ENCODE assay signal across 12 cellular contexts in genomic region chrX:96453139-96453538, GRCh38.
DNase-seq lines count a peak whose midpoint lies in the region; ATAC-seq and TF ChIP-seq lines count a peak whose summit lies in the region.
"Had no signal": no experiment of that assay in that cellular context is flagged by ENCODE, and none has a peak within 500 bp of the region (broad histone marks: within the 10 kb centered on the region; RNA-seq: fewer than 3 reads in every experiment).

No MANE protein-coding gene starts in this region.

- H3K9me3 ChIP-seq in WERI-Rb-1 (ENCODE audit: severe bottlenecking) (no peaks in the 10 kb centered on the region), adrenal gland (replicated peaks in 1 of 3) (no peaks in the 10 kb centered on the region)
- H3K9me3 ChIP-seq: vagina had no signal

- TF ChIP-seq CTCF in Calu3 (IDR thresholded peaks at IDR 0.05; ENCODE audit: unreplicated experiment) (no peak), WERI-Rb-1 (IDR thresholded peaks at IDR 0.05; ENCODE audit: low read depth, low read length) (no peak), adrenal gland (IDR thresholded peaks at IDR 0.05) (no peak)

- BruUV-seq in Calu3 (replicated peaks; lab: Mats Ljungman, UMichigan): no TSS peak

- ATAC-seq in GM19395 (IDR thresholded peaks at IDR 0.05; ENCODE audit: unreplicated experiment) (peak; percentile 85), HG02870 (IDR thresholded peaks at IDR 0.05; ENCODE audit: unreplicated experiment) (peak; percentile 82), HG03575 (IDR thresholded peaks at IDR 0.05; ENCODE audit: extremely low read depth, insufficient number of reproducible peaks, low FRiP score, unreplicated experiment) (peak; percentile 84)

- H3K36me3 Mint-ChIP-seq in Calu3 (ENCODE audit: insufficient read depth, unreplicated experiment): no peaks in the 10 kb centered on the region
- no peaks in the 10 kb centered on the region for H3K36me3 Mint-ChIP-seq in activated T-helper 2 cell treated with anti-CD3 and anti-CD28 coated beads, Interferon-gamma antibody, Interleukin-2, Interleukin-4, amounts not matched to agents 10 μg/mL and 5 μg/mL and 100 μg/mL, durations not matched to agents 14 hours and 24 hours and 36 hours (ENCODE audit: low read depth)

- peak; percentile 24 for DNase-seq in Calu3
- DNase-seq in WERI-Rb-1: no peak
- DNase-seq in activated T-helper 2 cell treated with anti-CD3 and anti-CD28 coated beads, Interferon-gamma antibody, Interleukin-2, Interleukin-4, amounts not matched to agents 10 μg/mL and 5 μg/mL and 100 μg/mL, durations not matched to agents 14 hours and 24 hours and 36 hours (ENCODE audit: low spot score): no peak
- DNase-seq in adrenal gland: no peak
- no peak for DNase-seq in UCSD-AML1 (lab: John Stamatoyannopoulos, UW; ENCODE audit: unreplicated experiment)
- DNase-seq: erythroblast, NCI-H2107, posterior cingulate gyrus had no signal

- H3K27me3 ChIP-seq in WERI-Rb-1 (ENCODE audit: insufficient read depth, low read depth, severe bottlenecking) (peaks cover 37% of the 10 kb centered on the region), adrenal gland (no peaks in the 10 kb centered on the region)
- H3K27me3 ChIP-seq: vagina had no signal

- no peaks in the 10 kb centered on the region for H3K4me1 Mint-ChIP-seq in Calu3 (ENCODE audit: low read depth, unreplicated experiment)
- no peaks in the 10 kb centered on the region for H3K4me1 Mint-ChIP-seq in activated T-helper 2 cell treated with anti-CD3 and anti-CD28 coated beads, Interferon-gamma antibody, Interleukin-2, Interleukin-4, amounts not matched to agents 10 μg/mL and 5 μg/mL and 100 μg/mL, durations not matched to agents 14 hours and 24 hours and 36 hours (ENCODE audit: low read depth)

- no peaks in the 10 kb centered on the region for H3K27me3 Mint-ChIP-seq in Calu3 (ENCODE audit: unreplicated experiment)
- no peaks in the 10 kb centered on the region for H3K27me3 Mint-ChIP-seq in activated T-helper 2 cell treated with anti-CD3 and anti-CD28 coated beads, Interferon-gamma antibody, Interleukin-2, Interleukin-4, amounts not matched to agents 10 μg/mL and 5 μg/mL and 100 μg/mL, durations not matched to agents 14 hours and 24 hours and 36 hours (ENCODE audit: low read depth)

- no peak overlapping the region for H3K4me3 Mint-ChIP-seq in Calu3 (ENCODE audit: low read depth, unreplicated experiment)
- no peak overlapping the region for H3K4me3 Mint-ChIP-seq in activated T-helper 2 cell treated with anti-CD3 and anti-CD28 coated beads, Interferon-gamma antibody, Interleukin-2, Interleukin-4, amounts not matched to agents 10 μg/mL and 5 μg/mL and 100 μg/mL, durations not matched to agents 14 hours and 24 hours and 36 hours (ENCODE audit: low read depth)

- no peak overlapping the region for H3K27ac Mint-ChIP-seq in Calu3 (ENCODE audit: unreplicated experiment)
- no peak overlapping the region for H3K27ac Mint-ChIP-seq in activated T-helper 2 cell treated with anti-CD3 and anti-CD28 coated beads, Interferon-gamma antibody, Interleukin-2, Interleukin-4, amounts not matched to agents 10 μg/mL and 5 μg/mL and 100 μg/mL, durations not matched to agents 14 hours and 24 hours and 36 hours

- H3K36me3 ChIP-seq in WERI-Rb-1: no peaks in the 10 kb centered on the region
- H3K36me3 ChIP-seq in adrenal gland (replicated peaks in 1 of 2): no peaks in the 10 kb centered on the region
- H3K36me3 ChIP-seq: vagina had no signal

- whole genome bisulfite sequencing in adrenal gland, 4 donors: 69 to 80% (median 72%) methylated on average over 3 of the region's 3 CpGs

- TF ChIP-seq POLR2A in adrenal gland (IDR thresholded peaks at IDR 0.05): no peak

- H3K9me3 Mint-ChIP-seq in Calu3 (ENCODE audit: low read depth, unreplicated experiment): no peaks in the 10 kb centered on the region
- no peaks in the 10 kb centered on the region for H3K9me3 Mint-ChIP-seq in activated T-helper 2 cell treated with anti-CD3 and anti-CD28 coated beads, Interferon-gamma antibody, Interleukin-2, Interleukin-4, amounts not matched to agents 10 μg/mL and 5 μg/mL and 100 μg/mL, durations not matched to agents 14 hours and 24 hours and 36 hours

- intact Hi-C loops in Calu3 (cut with micrococcal nuclease; ENCODE audit: unreplicated experiment) (no loop called here), adrenal gland (cut with DNase I) (no loop called here)
- intact Hi-C loops in activated T-helper 2 cell treated with anti-CD3 and anti-CD28 coated beads, Interferon-gamma antibody, Interleukin-2, Interleukin-4, amounts not matched to agents 10 μg/mL and 5 μg/mL and 100 μg/mL, durations not matched to agents 14 hours and 24 hours and 36 hours (cut with micrococcal nuclease): no loop called here

- H3K27ac ChIP-seq in WERI-Rb-1 (no peak overlapping the region), adrenal gland (no peak overlapping the region)
- H3K27ac ChIP-seq: vagina had no signal

- H3K4me3 ChIP-seq in WERI-Rb-1 (ENCODE audit: low read depth, low read length): no peak overlapping the region
- no peak overlapping the region for H3K4me3 ChIP-seq in adrenal gland
- H3K4me3 ChIP-seq: vagina had no signal

- H3K4me1 ChIP-seq in adrenal gland (replicated peaks in 1 of 2): no peaks in the 10 kb centered on the region
- H3K4me1 ChIP-seq: vagina had no signal

- CTCF ChIA-PET in Calu3 (lab: Charles Lee): interaction anchor here (0.5 to 1.0 kb wide), 3 partner anchors 20 to 50 kb away, joined by 3 read pairs; no protein-coding TSS in a partner anchor
